Comparison of ENCODE assay signal across 17 cellular contexts in the genomic region with DNA sequence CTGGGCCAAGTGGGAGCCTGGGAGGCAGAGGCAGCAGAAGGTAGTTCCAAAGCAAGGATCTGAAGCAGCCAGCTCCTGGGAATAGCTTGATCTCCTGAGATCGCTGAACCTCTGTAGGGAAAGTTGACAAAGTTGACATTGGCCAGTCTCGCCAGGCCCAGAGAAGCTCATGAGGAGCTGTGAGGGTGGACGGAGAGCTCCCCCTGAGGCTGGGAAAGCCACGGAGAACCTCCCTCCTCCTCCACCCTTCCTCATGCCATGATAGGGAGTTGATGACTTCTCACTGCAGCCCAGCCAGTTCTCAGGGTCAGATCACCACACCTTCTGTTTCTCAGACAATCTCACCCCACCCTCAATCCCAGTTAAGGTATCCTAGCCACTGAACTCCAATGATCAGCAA. TPM values are rescaled to one million over a fixed set of nuclear protein-coding genes. Genes with fewer than 3 reads are reported as not detected.
A peak's percentile ranks its signal among the peaks of the same experiment; 100 is the strongest.
DNase-seq lines count a peak whose midpoint lies in the region; ATAC-seq and TF ChIP-seq lines count a peak whose summit lies in the region.
"Had no signal": no experiment of that assay in that cellular context is flagged by ENCODE, and none has a peak within 500 bp of the region (broad histone marks: within the 10 kb centered on the region; RNA-seq: fewer than 3 reads in every experiment).

No MANE protein-coding gene starts in this region.

- no peaks in the 10 kb centered on the region for H3K9me3 Mint-ChIP-seq in H9
- H3K9me3 Mint-ChIP-seq: CD4-positive, alpha-beta memory T cell had no signal

- no peak overlapping the region for H4K8ac ChIP-seq in H9 (replicated peaks; ENCODE audit: insufficient read length, low read depth, low read length)
- no peak overlapping the region for H4K8ac ChIP-seq in mesendoderm (ENCODE audit: low read depth, low read length)

- H2BK20ac ChIP-seq in H9 (ENCODE audit: low read depth, low read length, poor library complexity, severe bottlenecking) = no peak overlapping the region

- H3T11ph ChIP-seq in H9 (ENCODE audit: low read length) = no peak overlapping the region

- H3K79me2 ChIP-seq in H9 (ENCODE audit: insufficient read depth, low read length) = no peaks in the 10 kb centered on the region
- no peaks in the 10 kb centered on the region for H3K79me2 ChIP-seq in mesendoderm (ENCODE audit: control insufficient read depth, insufficient read depth, low read length)

- WGBS in H9 (ENCODE audit: extremely low coverage, insufficient read length, low lambda C conversion rate) = no CpG with 5 or more reads among the region's 4 CpGs
- 76 to 89% methylated on average over 4 of the region's 4 CpGs for WGBS in esophagus, 2 donors
- WGBS in mesendoderm (ENCODE audit: extremely low coverage, insufficient coverage, low lambda C conversion rate) = no CpG with 5 or more reads among the region's 4 CpGs

- H2BK120ac ChIP-seq in H9 (ENCODE audit: low read depth, low read length, poor library complexity, severe bottlenecking) = no peak overlapping the region
- H2BK120ac ChIP-seq in mesendoderm (ENCODE audit: low read depth, low read length) = no peak overlapping the region

- H3K9ac ChIP-seq in H9 (ENCODE audit: extremely low read depth, insufficient read length, low read length) (no peak overlapping the region), mesendoderm (ENCODE audit: low read length) (no peak overlapping the region)

- no peaks in the 10 kb centered on the region for H3K27me3 Mint-ChIP-seq in H9 (ENCODE audit: low read depth)
- H3K27me3 Mint-ChIP-seq: CD4-positive, alpha-beta memory T cell had no signal

- H4K5ac ChIP-seq in H9 (ENCODE audit: insufficient read length, low read depth, low read length) = no peak overlapping the region
- no peak overlapping the region for H4K5ac ChIP-seq in mesendoderm (ENCODE audit: low read length)

- no peak for ATAC-seq in GM18870 (IDR thresholded peaks at IDR 0.05; ENCODE audit: unreplicated experiment)
- ATAC-seq: A549 had no signal

- no peak overlapping the region for H3K4ac ChIP-seq in H9 (ENCODE audit: low read depth, low read length)
- H3K4ac ChIP-seq in mesendoderm (ENCODE audit: low read depth, low read length) = no peak overlapping the region

- H3K9me3 ChIP-seq in H9 (ENCODE audit: control insufficient read depth, low read depth, low read length) (no peaks in the 10 kb centered on the region), WERI-Rb-1 (ENCODE audit: severe bottlenecking) (no peaks in the 10 kb centered on the region), esophagus (ENCODE audit: control insufficient read depth in 2 of 2, insufficient read depth in 1 of 2, low read depth in 1 of 2, low read length in 1 of 2) (no peaks in the 10 kb centered on the region)
- H3K9me3 ChIP-seq: A549, BE2C, HAP-1 had no signal

- DNase-seq in H9 (peak; percentile 26), WERI-Rb-1 (peak; percentile 17), mesendoderm (peak; percentile 45), NCI-H1436 (lab: John Stamatoyannopoulos, UW) (no peak), T-helper 1 cell (no peak)
- no peak for DNase-seq in activated CD4-positive, alpha-beta T cell treated with anti-CD3 and anti-CD28 coated beads for 1 hour
- DNase-seq: BE2C; CD4-positive, alpha-beta memory T cell; DMS79; GDM1 had no signal

- H3K4me2 ChIP-seq in H9 (ENCODE audit: insufficient read depth, insufficient read length, low read length) (no peak overlapping the region), mesendoderm (ENCODE audit: low read length) (no peak overlapping the region)
- H3K4me2 ChIP-seq: A549 had no signal

- no peak overlapping the region for H3K23ac ChIP-seq in H9 (ENCODE audit: insufficient read length, low read depth, low read length)
- H3K23ac ChIP-seq in mesendoderm (ENCODE audit: low read length) = no peak overlapping the region

- no peak overlapping the region for H3K27ac ChIP-seq in H9 (ENCODE audit: insufficient read length, low read depth, low read length)
- H3K27ac ChIP-seq in WERI-Rb-1 = no peak overlapping the region
- peak overlapping the region; percentile 40 to 72 for H3K27ac ChIP-seq in esophagus (ENCODE audit: low read depth in 2 of 2, low read length in 1 of 2)
- no peak overlapping the region for H3K27ac ChIP-seq in mesendoderm (ENCODE audit: low read depth, low read length)
- H3K27ac ChIP-seq: A549, C4-2B had no signal

- no peak overlapping the region for H2BK12ac ChIP-seq in H9 (ENCODE audit: insufficient read length, low read depth, low read length)

- H3K18ac ChIP-seq in H9 (ENCODE audit: insufficient read length, low read depth, low read length) (peak overlapping the region; percentile 50), mesendoderm (ENCODE audit: low read length) (no peak overlapping the region)

- H3K14ac ChIP-seq in H9 (ENCODE audit: insufficient read depth, low read length) = no peak overlapping the region

- H3K27me3 ChIP-seq in H9 (ENCODE audit: insufficient read depth, low read length) (no peaks in the 10 kb centered on the region), WERI-Rb-1 (ENCODE audit: insufficient read depth, low read depth, severe bottlenecking) (no peaks in the 10 kb centered on the region), esophagus (ENCODE audit: control insufficient read depth in 1 of 2, insufficient read depth in 2 of 2, low read length in 2 of 2) (no peaks in the 10 kb centered on the region), mesendoderm (ENCODE audit: insufficient read depth, low read length, poor library complexity) (no peaks in the 10 kb centered on the region)
- H3K27me3 ChIP-seq: BE2C had no signal

- H3K4me1 ChIP-seq in H9 (ENCODE audit: insufficient read depth, low read length) (no peaks in the 10 kb centered on the region), esophagus (ENCODE audit: control insufficient read depth in 2 of 2, insufficient read depth in 2 of 2, low read length in 1 of 2) (peaks cover 0 to 3% of the 10 kb centered on the region in 2 donors), mesendoderm (ENCODE audit: control insufficient read depth, low read depth, low read length) (no peaks in the 10 kb centered on the region)
- H3K4me1 ChIP-seq: A549, BE2C, HAP-1 had no signal

- H3K4me3 Mint-ChIP-seq in H9 = no peak overlapping the region
- H3K4me3 Mint-ChIP-seq: CD4-positive, alpha-beta memory T cell had no signal

- no peaks in the 10 kb centered on the region for H3K79me1 ChIP-seq in H9 (ENCODE audit: insufficient read depth, low read depth, low read length, poor library complexity, severe bottlenecking)
- H3K79me1 ChIP-seq in mesendoderm (ENCODE audit: low read length) = no peaks in the 10 kb centered on the region

- H3K4me3 ChIP-seq in WERI-Rb-1 (ENCODE audit: low read depth, low read length) (no peak overlapping the region), esophagus (ENCODE audit: low read depth in 1 of 2, low read length in 2 of 2) (no peak overlapping the region), mesendoderm (ENCODE audit: low read length) (no peak overlapping the region)
- H3K4me3 ChIP-seq: A549, HAP-1 had no signal

- H3K36me3 ChIP-seq in WERI-Rb-1 (no peaks in the 10 kb centered on the region), esophagus (ENCODE audit: control insufficient read depth in 2 of 2, insufficient read depth in 2 of 2, low read length in 1 of 2) (no peaks in the 10 kb centered on the region), mesendoderm (ENCODE audit: control insufficient read depth, insufficient read depth, low read length) (no peaks in the 10 kb centered on the region)
- H3K36me3 ChIP-seq: BE2C had no signal

- H2AFZ ChIP-seq in H9 (ENCODE audit: low read length) = no peak overlapping the region

- peaks cover 4% of the 10 kb centered on the region in 2 experiments; a peak in 3 of 4 replicates for H3K4me1 Mint-ChIP-seq in H9
- H3K4me1 Mint-ChIP-seq: CD4-positive, alpha-beta memory T cell had no signal

- H3K36me3 Mint-ChIP-seq in H9 (ENCODE audit: insufficient read depth in 1 of 3, low read depth in 3 of 3) = no peaks in the 10 kb centered on the region; a peak in 1 of 7 replicates
- H3K36me3 Mint-ChIP-seq: CD4-positive, alpha-beta memory T cell had no signal

- no peak overlapping the region for H4K91ac ChIP-seq in H9 (ENCODE audit: insufficient read length, low read depth, low read length)

- peak overlapping the region in 1 of 3 experiments; percentile 76; a peak in 1 of 7 replicates for H3K27ac Mint-ChIP-seq in H9
- H3K27ac Mint-ChIP-seq: CD4-positive, alpha-beta memory T cell had no signal

- H2AK5ac ChIP-seq in H9 (ENCODE audit: insufficient read length, low read length) (no peak overlapping the region), mesendoderm (ENCODE audit: low read length) (no peak overlapping the region)

- TF ChIP-seq CTCF in H9 (conservative IDR thresholded peaks at IDR 0.05) (no peak), WERI-Rb-1 (IDR thresholded peaks at IDR 0.05; ENCODE audit: low read depth, low read length) (0 out of 2 replicates have a peak, but pooled peaks have one; percentile 5)

- H3K56ac ChIP-seq in H9 (ENCODE audit: insufficient read length, low read depth, low read length) = no peak overlapping the region
- no peak overlapping the region for H3K56ac ChIP-seq in mesendoderm (ENCODE audit: low read length)

- H3K23me2 ChIP-seq in H9 (ENCODE audit: insufficient read length, low read depth, low read length, poor library complexity, severe bottlenecking) = no peaks in the 10 kb centered on the region

- H2BK15ac ChIP-seq in H9 (ENCODE audit: low read depth, low read length) = no peak overlapping the region
- H2BK15ac ChIP-seq in mesendoderm (replicated peaks; ENCODE audit: low read depth) = no peak overlapping the region

- H2BK5ac ChIP-seq in H9 (ENCODE audit: insufficient read length, low read length) (no peak overlapping the region), mesendoderm (ENCODE audit: low read length) (no peak overlapping the region)

- H4K20me1 ChIP-seq in H9 (ENCODE audit: control insufficient read depth, insufficient read depth, insufficient read length) = no peaks in the 10 kb centered on the region

RNA-seq across cellular contexts. Expression of a gene that starts 30.4 kb away (rescaled TPM):
- not detected in 2 replicates for total RNA-seq in H9 (2021)
- not detected for polyA plus RNA-seq in esophagus
- polyA plus RNA-seq in mesendoderm (2013, experiment 1 of 2) = not detected
- polyA plus RNA-seq in mesendoderm (2013, experiment 2 of 2) = not detected
- total RNA-seq: CD4-positive, alpha-beta memory T cell; HT1080 had no signal
- polyA plus RNA-seq: A549; AG04450; CD4-positive, alpha-beta memory T cell had no signal

Comparison
In these comparisons a context has a peak if more than half of its experiments do, and no peak if none do; other contexts are left out.
1. DNase-seq: peak in H9 (single experiment), WERI-Rb-1 (single experiment) and mesendoderm (single experiment); none in activated CD4-positive, alpha-beta T cell treated with anti-CD3 and anti-CD28 coated beads for 1 hour (single experiment), NCI-H1436 (single experiment) and T-helper 1 cell (0 of 5).
2. H3K27ac ChIP-seq: peak in esophagus (2 of 2); none in H9 (single experiment), WERI-Rb-1 (single experiment) and mesendoderm (single experiment).